ENCODE assay signal across 34 cellular contexts in the genomic region with DNA sequence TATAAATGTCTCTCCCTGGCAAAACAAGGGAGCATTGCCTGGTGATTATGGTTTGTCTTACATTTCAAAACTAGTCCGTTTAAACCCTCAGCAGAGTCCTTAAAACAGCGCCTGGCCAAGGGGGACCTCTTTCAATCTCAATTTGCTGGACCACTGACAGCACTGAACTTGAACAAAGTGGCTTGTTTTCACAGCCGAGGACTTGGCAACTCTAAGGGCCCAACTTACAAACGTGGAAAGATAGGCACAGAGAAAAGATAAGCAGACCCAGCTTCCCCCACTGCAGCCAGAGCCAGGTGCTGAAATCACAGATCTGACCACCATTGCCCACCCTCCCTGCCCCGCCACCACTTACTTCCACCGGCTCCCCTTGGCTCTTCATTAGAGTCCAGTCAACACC.
"Had no signal": no experiment of that assay in that cellular context is flagged by ENCODE, and none has a peak within 500 bp of the region (broad histone marks: within the 10 kb centered on the region; RNA-seq: fewer than 3 reads in every experiment).

No MANE protein-coding gene starts in this region.

- H3K9me3 Mint-ChIP-seq: activated CD8-positive, alpha-beta T cell treated with anti-CD3 and anti-CD28 coated beads for 36 hours; activated naive CD4-positive, alpha-beta T cell treated with anti-CD3 and anti-CD28 coated beads for 36 hours; activated naive CD4-positive, alpha-beta T cell treated with anti-CD3 and anti-CD28 coated beads, Interleukin-2, amount 50 U/mL, for 72 hours; activated T-cell treated with anti-CD3 and anti-CD28 coated beads, Interleukin-2, amount 50 U/mL, for 72 hours had no signal

- H3K27ac Mint-ChIP-seq: activated CD8-positive, alpha-beta T cell treated with anti-CD3 and anti-CD28 coated beads for 36 hours; activated naive CD4-positive, alpha-beta T cell treated with anti-CD3 and anti-CD28 coated beads for 36 hours; activated naive CD4-positive, alpha-beta T cell treated with anti-CD3 and anti-CD28 coated beads, Interleukin-2, amount 50 U/mL, for 72 hours; activated T-cell treated with anti-CD3 and anti-CD28 coated beads, Interleukin-2, amount 50 U/mL, for 72 hours had no signal

- H3K36me3 Mint-ChIP-seq: activated naive CD4-positive, alpha-beta T cell treated with anti-CD3 and anti-CD28 coated beads, Interleukin-2, amount 50 U/mL, for 72 hours had no signal

- H2AFZ ChIP-seq: PC-9 had no signal

- H3K4me3 ChIP-seq: adrenal gland, body of pancreas, breast epithelium, PC-9, SJCRH30 had no signal

- H3K36me3 ChIP-seq: adrenal gland, breast epithelium, SJCRH30, WERI-Rb-1 had no signal

- H3K27me3 ChIP-seq: adrenal gland, body of pancreas, breast epithelium, SJCRH30 had no signal

- ATAC-seq: activated CD8-positive, alpha-beta T cell treated with anti-CD3 and anti-CD28 coated beads for 36 hours; body of pancreas had no signal

- H3K9me3 ChIP-seq: adrenal gland, body of pancreas, breast epithelium, SJCRH30, SK-N-SH had no signal

- H3K4me2 ChIP-seq: KMS-11, PC-9, SK-N-SH had no signal

- DNase-seq: activated CD4-positive, alpha-beta T cell treated with anti-CD3 and anti-CD28 coated beads for 1 hour; activated CD4-positive, alpha-beta T cell treated with anti-CD3 and anti-CD28 coated beads for 48 hours; activated CD4-positive, alpha-beta T cell treated with anti-CD3 and anti-CD28 coated beads, Interleukin-2, amount 50 U/mL, for 4 hours; activated CD4-positive, CD25-positive, alpha-beta regulatory T cell; activated CD8-positive, alpha-beta T cell treated with anti-CD3 and anti-CD28 coated beads for 36 hours; activated gamma-delta T cell treated with Interleukin-2 at 50 U/mL for 16 hours; activated naive CD4-positive, alpha-beta T cell treated with anti-CD3 and anti-CD28 coated beads for 36 hours; activated T-cell treated with anti-CD3 and anti-CD28 coated beads, Interleukin-2, amount 50 U/mL, for 1 hour; activated T-cell treated with anti-CD3 and anti-CD28 coated beads, Interleukin-2, amount 50 U/mL, for 72 hours; adrenal gland; body of pancreas; cerebellar nuclear complex; MM.1S; MV-4-11; NCI-H1092; NCI-H1436 treated with DMSO at 0.1 percent for 48 hours; NCI-H1694 treated with DMSO at 0.1 percent for 48 hours; NCI-H2029; NCI-H345; NCI-H510A; NCI-H526; NCI-H748 treated with DMSO at 0.1 percent for 48 hours; NK-92 treated with Interleukin-12 subunit alpha and Interleukin-12 subunit beta, amount 100 ng/mL, for 24 hours; PC-9; SHP77; SJCRH30; SK-N-SH; T-helper 2 cell; T-helper 9 cell; WERI-Rb-1 had no signal

- H3K27me3 Mint-ChIP-seq: activated CD8-positive, alpha-beta T cell treated with anti-CD3 and anti-CD28 coated beads for 36 hours had no signal

- H3K4me1 ChIP-seq: body of pancreas, breast epithelium, SJCRH30 had no signal

- H3K4me3 Mint-ChIP-seq: activated CD8-positive, alpha-beta T cell treated with anti-CD3 and anti-CD28 coated beads for 36 hours; activated naive CD4-positive, alpha-beta T cell treated with anti-CD3 and anti-CD28 coated beads for 36 hours; activated T-cell treated with anti-CD3 and anti-CD28 coated beads, Interleukin-2, amount 50 U/mL, for 72 hours had no signal

- H3K27ac ChIP-seq: adrenal gland, body of pancreas, breast epithelium, KMS-11, PC-9, RWPE1, SJCRH30, WERI-Rb-1 had no signal

- H3K9ac ChIP-seq: KMS-11, SK-N-SH had no signal
